ENCODE assay signal across 14 cellular contexts in genomic region chr12:107632246-107632645, GRCh38.
"Had no signal": no experiment of that assay in that cellular context is flagged by ENCODE, and none has a peak within 500 bp of the region (broad histone marks: within the 10 kb centered on the region; RNA-seq: fewer than 3 reads in every experiment).

No MANE protein-coding gene starts in this region.

- H3K9me3 ChIP-seq: breast epithelium, left lung, mucosa of descending colon, transverse colon had no signal

- H3K27ac ChIP-seq: breast epithelium, left lung, parathyroid adenoma, transverse colon had no signal

- H3K27me3 ChIP-seq: breast epithelium, left lung, transverse colon had no signal

- FAIRE-seq: kidney had no signal

- DNase-seq: activated CD4-positive, alpha-beta T cell treated with anti-CD3 and anti-CD28 coated beads for 1 hour; activated CD4-positive, alpha-beta T cell treated with anti-CD3 and anti-CD28 coated beads, Interleukin-2, amount 50 U/mL, for 4 hours; activated naive CD4-positive, alpha-beta T cell treated with Interleukin-2 at 50 U/mL for 16 hours; activated T-cell treated with anti-CD3 and anti-CD28 coated beads for 4 hours; aorta; dermis blood vessel endothelial cell; hippocampal formation; kidney; left lung; mucosa of descending colon; stimulated activated CD4-positive, alpha-beta T cell treated with anti-CD3 and anti-CD28 coated beads, Interleukin-2, amount 100 ng/mL, for 48 hours; transverse colon had no signal

- H3K36me3 ChIP-seq: breast epithelium, left lung, transverse colon had no signal

- H3K4me3 ChIP-seq: breast epithelium, left lung, mucosa of descending colon, transverse colon had no signal

- H3K4me1 ChIP-seq: breast epithelium, left lung, transverse colon had no signal
